ENCODE assay signal across 9 cellular contexts in genomic region chr6:42338573-42339218, GRCh38.
A peak's percentile ranks its signal among the peaks of the same experiment; 100 is the strongest.
DNase-seq lines count a peak whose midpoint lies in the region; ATAC-seq, FAIRE-seq and TF ChIP-seq lines count a peak whose summit lies in the region.
"Had no signal": no experiment of that assay in that cellular context is flagged by ENCODE, and none has a peak within 500 bp of the region (broad histone marks: within the 10 kb centered on the region; RNA-seq: fewer than 3 reads in every experiment).

No MANE protein-coding gene starts in this region.

- H3K4me2 ChIP-seq in keratinocyte (ENCODE audit: control insufficient read depth, extremely low read depth, insufficient read depth, low read depth, low read length) (peak overlapping the region; percentile 68), OCI-LY7 (ENCODE audit: low read length) (no peak overlapping the region)

- H2AFZ ChIP-seq in keratinocyte (ENCODE audit: control insufficient read depth, low read length) (no peak overlapping the region), OCI-LY7 (ENCODE audit: low read length) (no peak overlapping the region)

- H3K9me3 Mint-ChIP-seq in HFFc6: no peaks in the 10 kb centered on the region
- H3K9me3 Mint-ChIP-seq in activated T-cell treated with anti-CD3 and anti-CD28 coated beads, Interleukin-2, amount 50 U/mL, for 4 hours: no peaks in the 10 kb centered on the region

- H3K4me3 ChIP-seq in AG09309 (ENCODE audit: control insufficient read depth, low read depth, low read length) (no peak overlapping the region), keratinocyte (ENCODE audit: control insufficient read depth in 2 of 3, extremely low read depth in 1 of 3, insufficient read depth in 2 of 3, low read depth in 1 of 3, low read length in 3 of 3) (peak overlapping the region in 1 of 3 experiments; percentile 34), OCI-LY7 (ENCODE audit: low read depth, low read length, poor library complexity, severe bottlenecking) (no peak overlapping the region)

- TF ChIP-seq CTCF in AG09309 (IDR thresholded peaks at IDR 0.05; ENCODE audit: control insufficient read depth, insufficient read depth, low read depth, low read length, missing control alignments) (peak; percentile 30), HFFc6 (IDR thresholded peaks at IDR 0.05) (peak; percentile 45), keratinocyte (optimal IDR thresholded peaks at IDR 0.05 in 1 of 3, IDR thresholded peaks at IDR 0.05 in 1 of 3, conservative IDR thresholded peaks at IDR 0.05 in 1 of 3; ENCODE audit: extremely low read depth in 1 of 3, insufficient read depth in 2 of 3, low read length in 3 of 3) (peak in 1 of 3 experiments; percentile 24), GM13977 (IDR thresholded peaks at IDR 0.05; ENCODE audit: extremely low read depth, insufficient read depth, missing control alignments) (no peak), OCI-LY7 (conservative IDR thresholded peaks at IDR 0.05; ENCODE audit: low read length) (no peak)

- no peaks in the 10 kb centered on the region for H3K9me2 ChIP-seq in OCI-LY7 (ENCODE audit: insufficient read depth, low read length)

- POLR2A ChIA-PET in OCI-LY7 (lab: Charles Lee): no interaction called here

- CTCF ChIA-PET in OCI-LY7 (lab: Charles Lee; ENCODE audit: unreplicated experiment): no interaction called here

- peak overlapping the region; percentile 97 for H3K27ac ChIP-seq in keratinocyte (ENCODE audit: control insufficient read depth, insufficient read depth, low read length)
- no peak overlapping the region for H3K27ac ChIP-seq in OCI-LY7 (ENCODE audit: low read depth, low read length, poor library complexity, severe bottlenecking)

- BruUV-seq in OCI-LY7 (replicated peaks; lab: Mats Ljungman, UMichigan): no TSS peak

- peak overlapping the region; percentile 73 for H3K4me3 Mint-ChIP-seq in HFFc6
- H3K4me3 Mint-ChIP-seq in activated T-cell treated with anti-CD3 and anti-CD28 coated beads, Interleukin-2, amount 50 U/mL, for 4 hours: no peak overlapping the region

- H3K4me1 ChIP-seq in keratinocyte (ENCODE audit: control insufficient read depth, extremely low read depth, insufficient read depth, low read length) (peaks cover 31% of the 10 kb centered on the region), OCI-LY7 (ENCODE audit: insufficient read depth, low read length, poor library complexity, severe bottlenecking) (no peaks in the 10 kb centered on the region)

- H3K4me1 Mint-ChIP-seq in HFFc6 (ENCODE audit: low read depth): peaks cover 50% of the 10 kb centered on the region
- peaks cover 49% of the 10 kb centered on the region for H3K4me1 Mint-ChIP-seq in activated T-cell treated with anti-CD3 and anti-CD28 coated beads, Interleukin-2, amount 50 U/mL, for 4 hours (ENCODE audit: low read depth)

- peaks cover 18% of the 10 kb centered on the region for H3K36me3 Mint-ChIP-seq in HFFc6 (ENCODE audit: low read depth)
- peaks cover 7% of the 10 kb centered on the region for H3K36me3 Mint-ChIP-seq in activated T-cell treated with anti-CD3 and anti-CD28 coated beads, Interleukin-2, amount 50 U/mL, for 4 hours (ENCODE audit: insufficient read depth)

- in situ Hi-C loops in GM13977 (cut with MboI; ENCODE audit: low pct_unique_long_range_greater_than_20kb, low sequenced_read_pairs, unreplicated experiment): no loop called here

- intact Hi-C loops in OCI-LY7 (cut with micrococcal nuclease; ENCODE audit: unreplicated experiment): no loop called here

- H3K9me3 ChIP-seq in keratinocyte (ENCODE audit: control insufficient read depth, low read depth, low read length): no peaks in the 10 kb centered on the region
- no peaks in the 10 kb centered on the region for H3K9me3 ChIP-seq in OCI-LY7 (ENCODE audit: low read length)

- peak; percentile 83 for FAIRE-seq in keratinocyte (lab: Jason Lieb, UNC)

- H4K20me1 ChIP-seq in keratinocyte (ENCODE audit: control insufficient read depth, extremely low read depth, insufficient read depth, low read length) (no peaks in the 10 kb centered on the region), OCI-LY7 (ENCODE audit: insufficient read depth, low read length) (no peaks in the 10 kb centered on the region)

- no peaks in the 10 kb centered on the region for H3K9me1 ChIP-seq in keratinocyte (ENCODE audit: control insufficient read depth, extremely low read depth, insufficient read depth, low read length)

- peaks cover 3% of the 10 kb centered on the region for H3K27me3 Mint-ChIP-seq in HFFc6 (ENCODE audit: insufficient read depth)
- H3K27me3 Mint-ChIP-seq in activated T-cell treated with anti-CD3 and anti-CD28 coated beads, Interleukin-2, amount 50 U/mL, for 4 hours (ENCODE audit: low read depth): no peaks in the 10 kb centered on the region
- H3K27me3 Mint-ChIP-seq: naive thymus-derived CD4-positive, alpha-beta T cell had no signal

- no peaks in the 10 kb centered on the region for H3K36me3 ChIP-seq in keratinocyte (ENCODE audit: control insufficient read depth in 2 of 2, extremely low read depth in 1 of 2, insufficient read depth in 2 of 2, low read length in 2 of 2)
- no peaks in the 10 kb centered on the region for H3K36me3 ChIP-seq in OCI-LY7 (ENCODE audit: insufficient read depth, low read length)

- peak overlapping the region; percentile 74 for H3K9ac ChIP-seq in keratinocyte (ENCODE audit: control insufficient read depth, extremely low read depth, insufficient read depth, low read length)

- dilution Hi-C loops in keratinocyte (cut with MboI; ENCODE audit: extremely low pct_ligation_motif_present, low sequenced_read_pairs): no loop called here

- peak overlapping the region; percentile 93 for H3K27ac Mint-ChIP-seq in HFFc6

- peak; percentile 39 to 51 for ATAC-seq in activated T-cell treated with anti-CD3 and anti-CD28 coated beads, Interleukin-2, amount 50 U/mL, for 4 hours
- ATAC-seq in left lobe of liver: no peak
- ATAC-seq: naive thymus-derived CD4-positive, alpha-beta T cell had no signal

- H3K27me3 ChIP-seq in keratinocyte (ENCODE audit: control insufficient read depth, extremely low read depth, insufficient read depth, low read length): no peaks in the 10 kb centered on the region

- DNase-seq in AG09309 (ENCODE audit: low read depth): peak; percentile 97
- DNase-seq in HFFc6: peak; percentile 99
- no peak for DNase-seq in activated T-cell treated with anti-CD3 and anti-CD28 coated beads, Interleukin-2, amount 50 U/mL, for 4 hours
- peak; percentile 85 for DNase-seq in keratinocyte (ENCODE audit: low read depth, low spot score)
- DNase-seq in UCSD-AML1 (lab: John Stamatoyannopoulos, UW; ENCODE audit: unreplicated experiment): no peak
- no peak for DNase-seq in GM13977 (ENCODE audit: low spot score)
- DNase-seq in left lobe of liver (ENCODE audit: low spot score): no peak
- DNase-seq in OCI-LY7 (ENCODE audit: low spot score): no peak

- H3K79me2 ChIP-seq in keratinocyte (ENCODE audit: control insufficient read depth, insufficient read depth, low read length): peaks cover 8% of the 10 kb centered on the region
- H3K79me2 ChIP-seq in OCI-LY7 (ENCODE audit: insufficient read depth, low read depth, low read length): no peaks in the 10 kb centered on the region

Comparison
In these comparisons a context has a peak if more than half of its experiments do, and no peak if none do; other contexts are left out.
1. DNase-seq: peak in AG09309 (single experiment), HFFc6 (single experiment) and keratinocyte (single experiment); none in activated T-cell treated with anti-CD3 and anti-CD28 coated beads, Interleukin-2, amount 50 U/mL, for 4 hours (single experiment), UCSD-AML1 (single experiment), GM13977 (single experiment), left lobe of liver (single experiment) and OCI-LY7 (single experiment).
2. CTCF ChIP-seq: peak in AG09309 (single experiment) and HFFc6 (single experiment); none in GM13977 (single experiment) and OCI-LY7 (single experiment).